ENCODE assay signal across 11 cellular contexts in genomic region chr1:212431656-212432055, GRCh38. TPM values are rescaled to one million over a fixed set of nuclear protein-coding genes. Genes with fewer than 3 reads are reported as not detected.
DNase-seq lines count a peak whose midpoint lies in the region; ATAC-seq and TF ChIP-seq lines count a peak whose summit lies in the region.
"Had no signal": no experiment of that assay in that cellular context is flagged by ENCODE, and none has a peak within 500 bp of the region (broad histone marks: within the 10 kb centered on the region; RNA-seq: fewer than 3 reads in every experiment).

No MANE protein-coding gene starts in this region.

- CTCF ChIA-PET in CD4-positive, alpha-beta T cell (lab: Charles Lee): interaction anchor here (1.4 kb wide), 2 partner anchors 17 to 24 kb away, joined by 4 read pairs; partner anchors contain the start of gene PACC1
- CTCF ChIA-PET in Calu3 (lab: Charles Lee) (no interaction called here), SK-N-SH (lab: Yijun Ruan, JAX) (interaction anchor here (2.0 kb wide), 2 partner anchors 24 to 25 kb away, joined by 13 to 17 read pairs; no protein-coding TSS in a partner anchor)

- H3K36me3 Mint-ChIP-seq in CD4-positive, alpha-beta T cell (ENCODE audit: low read depth): no peaks in the 10 kb centered on the region
- H3K36me3 Mint-ChIP-seq in Calu3 (ENCODE audit: insufficient read depth, unreplicated experiment): peaks cover 11% of the 10 kb centered on the region
- H3K36me3 Mint-ChIP-seq in activated naive CD8-positive, alpha-beta T cell: no peaks in the 10 kb centered on the region
- H3K36me3 Mint-ChIP-seq in naive thymus-derived CD8-positive, alpha-beta T cell: no peaks in the 10 kb centered on the region

- H3K27ac ChIP-seq in CD4-positive, alpha-beta T cell (ENCODE audit: low read depth, low read length): no peak overlapping the region
- no peak overlapping the region for H3K27ac ChIP-seq in SK-N-SH (ENCODE audit: low read depth in 2 of 2, low read length in 1 of 2)

- 94% methylated on average over 9 of the region's 9 CpGs for WGBS in SK-N-SH (ENCODE audit: low lambda C conversion rate)

- H3K79me2 ChIP-seq in SK-N-SH (ENCODE audit: insufficient read depth): peaks cover 16% of the 10 kb centered on the region

- peaks cover 3% of the 10 kb centered on the region for H3F3A ChIP-seq in SK-N-SH (replicated peaks; ENCODE audit: insufficient read depth)

- H3K27me3 Mint-ChIP-seq in CD4-positive, alpha-beta T cell: no peaks in the 10 kb centered on the region
- no peaks in the 10 kb centered on the region for H3K27me3 Mint-ChIP-seq in Calu3 (ENCODE audit: unreplicated experiment)
- H3K27me3 Mint-ChIP-seq in activated naive CD8-positive, alpha-beta T cell: no peaks in the 10 kb centered on the region
- H3K27me3 Mint-ChIP-seq in naive thymus-derived CD8-positive, alpha-beta T cell: peaks cover 0 to 2% (median 0%) of the 10 kb centered on the region in 5 donors

- H3K27me3 ChIP-seq in CD4-positive, alpha-beta T cell (ENCODE audit: control insufficient read depth, insufficient read depth, low read length): no peaks in the 10 kb centered on the region
- H3K27me3 ChIP-seq in SK-N-SH (ENCODE audit: insufficient read depth): no peaks in the 10 kb centered on the region
- H3K27me3 ChIP-seq: gastroesophageal sphincter, pancreas had no signal

- no peak overlapping the region for H3K4me3 ChIP-seq in SK-N-SH (ENCODE audit: low read depth in 2 of 2, low read length in 1 of 2)

- DNase-seq in CD4-positive, alpha-beta T cell: no peak
- DNase-seq in Calu3 (no peak), SK-N-SH (no peak), globus pallidus (ENCODE audit: low spot score) (no peak)
- DNase-seq in naive thymus-derived CD8-positive, alpha-beta T cell: no peak
- DNase-seq: C1 segment of cervical spinal cord, HFFc6, pancreas had no signal

- H3K27ac Mint-ChIP-seq in CD4-positive, alpha-beta T cell: no peak overlapping the region
- no peak overlapping the region for H3K27ac Mint-ChIP-seq in Calu3 (ENCODE audit: unreplicated experiment)
- H3K27ac Mint-ChIP-seq in activated naive CD8-positive, alpha-beta T cell: no peak overlapping the region
- H3K27ac Mint-ChIP-seq in naive thymus-derived CD8-positive, alpha-beta T cell: peak overlapping the region in 3 of 10 donors; percentile 23 to 68 (median 49)
- H3K27ac Mint-ChIP-seq: HFFc6 had no signal

- H2AFZ ChIP-seq in SK-N-SH (ENCODE audit: low read depth): no peak overlapping the region

- no peak for TF ChIP-seq RAD21 in SK-N-SH (IDR thresholded peaks at IDR 0.05; ENCODE audit: low read length)

- peak overlapping the region; percentile 53 for H3K4me3 Mint-ChIP-seq in CD4-positive, alpha-beta T cell
- peak overlapping the region; percentile 71 for H3K4me3 Mint-ChIP-seq in Calu3 (ENCODE audit: low read depth, unreplicated experiment)
- H3K4me3 Mint-ChIP-seq in activated naive CD8-positive, alpha-beta T cell: peak overlapping the region; percentile 59
- H3K4me3 Mint-ChIP-seq in naive thymus-derived CD8-positive, alpha-beta T cell: peak overlapping the region in 6 of 10 donors; percentile 11 to 60 (median 50)

- TF ChIP-seq EP300 in SK-N-SH (IDR thresholded peaks at IDR 0.05; ENCODE audit: borderline replicate concordance in 1 of 2, low read depth in 1 of 2, low read length in 1 of 2): no peak

- intact Hi-C loops in CD4-positive, alpha-beta T cell (cut with DNase I, micrococcal nuclease): loop anchor here in 1 of 2 experiments (1.0 to 5.0 kb wide), 3 partner anchors 17 to 149 kb away; partner anchors contain the start of gene PACC1
- intact Hi-C loops in Calu3 (cut with micrococcal nuclease; ENCODE audit: unreplicated experiment): no loop called here

- no peaks in the 10 kb centered on the region for H4K20me1 ChIP-seq in SK-N-SH (ENCODE audit: insufficient read depth)

- POLR2A ChIA-PET in CD4-positive, alpha-beta T cell (lab: Charles Lee): interaction anchor here (1.6 kb wide), 1 partner anchor 396 kb away, joined by 11 read pairs; the partner anchor contains the start of genes DTL and INTS7
- POLR2A ChIA-PET in naive thymus-derived CD8-positive, alpha-beta T cell (lab: Charles Lee): interaction anchor here (2.1 kb wide), 1 partner anchor 145 kb away, joined by 12 read pairs; the partner anchor contains the start of gene PPP2R5A
- POLR2A ChIA-PET in SK-N-SH (lab: Yijun Ruan, JAX): no interaction called here

- H3K9me2 ChIP-seq in SK-N-SH: no peaks in the 10 kb centered on the region

- peaks cover 0 to 14% of the 10 kb centered on the region in 2 experiments; a peak in 1 of 4 replicates for H3K4me1 ChIP-seq in SK-N-SH (ENCODE audit: control insufficient read depth in 1 of 2, insufficient read depth in 2 of 2, low read depth in 1 of 2, low read length in 1 of 2)

- H3K4me2 ChIP-seq in SK-N-SH: no peak overlapping the region

- no peak for TF ChIP-seq CTCF in CD4-positive, alpha-beta T cell (IDR thresholded peaks at IDR 0.05)
- no peak for TF ChIP-seq CTCF in Calu3 (IDR thresholded peaks at IDR 0.05; ENCODE audit: unreplicated experiment)
- no peak for TF ChIP-seq CTCF in SK-N-SH (IDR thresholded peaks at IDR 0.05)

- BruUV-seq in Calu3 (replicated peaks; lab: Mats Ljungman, UMichigan): no TSS peak

- no peak overlapping the region for H3K9ac ChIP-seq in SK-N-SH

- H3K4me1 Mint-ChIP-seq in CD4-positive, alpha-beta T cell (ENCODE audit: low read depth): peaks cover 21% of the 10 kb centered on the region
- peaks cover 32% of the 10 kb centered on the region for H3K4me1 Mint-ChIP-seq in Calu3 (ENCODE audit: low read depth, unreplicated experiment)
- H3K4me1 Mint-ChIP-seq in activated naive CD8-positive, alpha-beta T cell (ENCODE audit: low read depth): peaks cover 22% of the 10 kb centered on the region
- H3K4me1 Mint-ChIP-seq in naive thymus-derived CD8-positive, alpha-beta T cell: peaks cover 11 to 28% (median 23%) of the 10 kb centered on the region in 4 donors

- no peaks in the 10 kb centered on the region for H3K36me3 ChIP-seq in SK-N-SH (replicated peaks in 1 of 2; ENCODE audit: control insufficient read depth in 1 of 2, insufficient read depth in 2 of 2, low read length in 1 of 2)
- H3K36me3 ChIP-seq: gastroesophageal sphincter, pancreas had no signal

- H3K9me3 ChIP-seq in CD4-positive, alpha-beta T cell (ENCODE audit: control insufficient read depth, low read length): no peaks in the 10 kb centered on the region
- H3K9me3 ChIP-seq in SK-N-SH: no peaks in the 10 kb centered on the region
- H3K9me3 ChIP-seq: gastroesophageal sphincter, pancreas had no signal

- ATAC-seq in CD4-positive, alpha-beta T cell (ENCODE audit: poor library complexity): no peak
- ATAC-seq in naive thymus-derived CD8-positive, alpha-beta T cell: no peak
- ATAC-seq in GM18867 (IDR thresholded peaks at IDR 0.05; ENCODE audit: unreplicated experiment): no peak
- ATAC-seq: gastroesophageal sphincter had no signal

- H3K9me3 Mint-ChIP-seq in CD4-positive, alpha-beta T cell: no peaks in the 10 kb centered on the region
- H3K9me3 Mint-ChIP-seq in Calu3 (ENCODE audit: low read depth, unreplicated experiment): no peaks in the 10 kb centered on the region
- H3K9me3 Mint-ChIP-seq in activated naive CD8-positive, alpha-beta T cell (ENCODE audit: low read depth): no peaks in the 10 kb centered on the region
- H3K9me3 Mint-ChIP-seq in naive thymus-derived CD8-positive, alpha-beta T cell: no peaks in the 10 kb centered on the region
- H3K9me3 Mint-ChIP-seq: HFFc6 had no signal

TF ChIP-seq in SK-N-SH, 30 proteins besides CTCF, POLR2A, EP300 and RAD21 (continues in another document):
- TF ChIP-seq FOSL2 (IDR thresholded peaks at IDR 0.05; ENCODE audit: borderline replicate concordance, low read depth): no peak
- no peak for TF ChIP-seq EZH2phosphoT487 (IDR thresholded peaks at IDR 0.05; ENCODE audit: borderline replicate concordance, low read depth)
- no peak for TF ChIP-seq TAF1 (IDR thresholded peaks at IDR 0.05; ENCODE audit: borderline replicate concordance, low read depth, low read length)
- no peak for TF ChIP-seq NFIC (IDR thresholded peaks at IDR 0.05; ENCODE audit: borderline replicate concordance)
- no peak for TF ChIP-seq RCOR1 (IDR thresholded peaks at IDR 0.05; ENCODE audit: low read length)
- no peak for TF ChIP-seq RFX5 (IDR thresholded peaks at IDR 0.05; ENCODE audit: low read length)
- no peak for TF ChIP-seq USF2 (IDR thresholded peaks at IDR 0.05; ENCODE audit: borderline replicate concordance, low read depth, low read length)
- no peak for TF ChIP-seq PBX3 (IDR thresholded peaks at IDR 0.05)
- no peak for TF ChIP-seq POLR2AphosphoS5 (IDR thresholded peaks at IDR 0.05; ENCODE audit: low read depth, low read length)

RNA-seq across cellular contexts. Expression of gene NENF, which starts 1.1 kb away (rescaled TPM):
- 10 to 100 TPM; 21.2 to 22.4 TPM for total RNA-seq in CD4-positive, alpha-beta T cell
- total RNA-seq in Calu3 (2022): 45.1 and 45.3 TPM in 2 replicates
- total RNA-seq in naive thymus-derived CD8-positive, alpha-beta T cell: 10 to 100 TPM; 21.5 to 25.1 TPM
- 10 to 100 TPM; 35.9 to 68.0 (median 64.9) TPM for polyA plus RNA-seq in naive thymus-derived CD8-positive, alpha-beta T cell
- polyA plus RNA-seq in SK-N-SH (2012; rRNA removed): 59.6 and 78.7 TPM in 2 replicates
- polyA plus RNA-seq in SK-N-SH (2012; cell fraction: cytosol; rRNA removed): 61.0 and 62.1 TPM in 2 replicates
- polyA plus RNA-seq in SK-N-SH (2012; cell fraction: nucleus; rRNA removed): 16.5 and 24.2 TPM in 2 replicates

RNA-seq across cellular contexts. Expression of gene PACC1, which starts 17.0 kb away (rescaled TPM):
- total RNA-seq in CD4-positive, alpha-beta T cell: 1 to 10 TPM; 1.8 to 2.1 TPM
- 14.0 and 17.8 TPM in 2 replicates for total RNA-seq in Calu3 (2022)
- 10 to 100 TPM; 13.3 to 15.5 TPM for total RNA-seq in naive thymus-derived CD8-positive, alpha-beta T cell
- polyA plus RNA-seq in naive thymus-derived CD8-positive, alpha-beta T cell: 10 to 100 TPM in 1 of 3 donors, 1 to 10 TPM in 2; 8.0 to 10.5 (median 8.3) TPM
- polyA plus RNA-seq in SK-N-SH (2012; rRNA removed): 23.1 and 34.8 TPM in 2 replicates
- polyA plus RNA-seq in SK-N-SH (2012; cell fraction: cytosol; rRNA removed): 18.3 and 25.0 TPM in 2 replicates
- 20.5 and 26.9 TPM in 2 replicates for polyA plus RNA-seq in SK-N-SH (2012; cell fraction: nucleus; rRNA removed)
